In the genomic region with DNA sequence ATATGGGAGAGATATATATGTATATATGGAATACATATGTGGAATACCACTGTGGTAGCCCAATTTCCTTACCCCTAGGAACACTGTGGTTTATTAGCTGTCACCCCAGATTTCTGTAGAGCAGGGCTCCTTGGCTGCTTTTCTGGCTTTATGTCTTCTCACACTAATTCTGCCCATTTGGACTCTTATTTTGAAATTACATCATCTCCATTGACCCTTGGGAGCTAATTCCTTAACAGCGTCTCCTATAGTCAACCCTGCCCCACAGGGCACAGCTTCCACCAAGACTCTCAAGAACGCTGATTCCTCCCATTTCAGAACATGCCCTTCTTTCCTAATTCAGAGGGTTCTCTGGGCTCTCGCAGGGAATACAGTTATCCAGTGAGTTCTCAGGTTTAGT, we compare ENCODE assay signal across 23 cellular contexts.
DNase-seq lines count a peak whose midpoint lies in the region; ATAC-seq, FAIRE-seq and TF ChIP-seq lines count a peak whose summit lies in the region.
"Had no signal": no experiment of that assay in that cellular context is flagged by ENCODE, and none has a peak within 500 bp of the region (broad histone marks: within the 10 kb centered on the region; RNA-seq: fewer than 3 reads in every experiment).

No MANE protein-coding gene starts in this region.

- no peak overlapping the region for H4K5ac ChIP-seq in mesendoderm (ENCODE audit: low read length)

- no peak overlapping the region for H2BK15ac ChIP-seq in mesendoderm (replicated peaks; ENCODE audit: low read depth)

- H3K36me3 ChIP-seq in CD8-positive, alpha-beta T cell (ENCODE audit: insufficient read depth, low read length), result no peaks in the 10 kb centered on the region
- H3K36me3 ChIP-seq in K562 (ENCODE audit: control insufficient read depth, insufficient read depth, low read length) (no peaks in the 10 kb centered on the region), mesendoderm (ENCODE audit: control insufficient read depth, insufficient read depth, low read length) (no peaks in the 10 kb centered on the region)
- H3K36me3 ChIP-seq: BE2C had no signal

- no peaks in the 10 kb centered on the region for H3K9me3 ChIP-seq in CD8-positive, alpha-beta T cell (ENCODE audit: low read length)
- H3K9me3 ChIP-seq in K562 (replicated peaks; ENCODE audit: control insufficient read depth, insufficient read depth, low read depth, low read length), result no peaks in the 10 kb centered on the region
- H3K9me3 ChIP-seq: BE2C had no signal

- no peak for FAIRE-seq in K562 (lab: Jason Lieb, UNC)
- FAIRE-seq: A549, D721Med, GM12878, GM19239 had no signal

- no peak overlapping the region for H3K56ac ChIP-seq in mesendoderm (ENCODE audit: low read length)

- H3K4ac ChIP-seq in mesendoderm (ENCODE audit: low read depth, low read length), result no peak overlapping the region

- peaks cover 40% of the 10 kb centered on the region for H3K4me1 Mint-ChIP-seq in CD8-positive, alpha-beta T cell (ENCODE audit: low read depth)

- H3K23ac ChIP-seq in mesendoderm (ENCODE audit: low read length), result no peak overlapping the region

- peaks cover 19% of the 10 kb centered on the region for H3K4me1 ChIP-seq in CD8-positive, alpha-beta T cell (ENCODE audit: insufficient read depth, low read length)
- H3K4me1 ChIP-seq in K562 (replicated peaks in 1 of 2; ENCODE audit: control insufficient read depth in 2 of 2, insufficient read depth in 2 of 2, low read length in 2 of 2), result peaks cover 6 to 18% of the 10 kb centered on the region in 2 experiments; a peak in 4 of 5 replicates
- H3K4me1 ChIP-seq in mesendoderm (ENCODE audit: control insufficient read depth, low read depth, low read length), result peaks cover 14% of the 10 kb centered on the region
- H3K4me1 ChIP-seq: A549 had no signal

- H3K4me2 ChIP-seq in K562 (ENCODE audit: insufficient read depth, low read length) (no peak overlapping the region), mesendoderm (ENCODE audit: low read length) (no peak overlapping the region)
- H3K4me2 ChIP-seq: A549 had no signal

- H3K9me3 Mint-ChIP-seq in CD8-positive, alpha-beta T cell, result no peaks in the 10 kb centered on the region
- H3K9me3 Mint-ChIP-seq: CD4-positive, alpha-beta memory T cell; H9 had no signal

- TF ChIP-seq EP300 in K562 (IDR thresholded peaks at IDR 0.05; ENCODE audit: low read length), result no peak

- no peak overlapping the region for H3K18ac ChIP-seq in mesendoderm (ENCODE audit: low read length)

- no peak overlapping the region for H2AFZ ChIP-seq in K562 (ENCODE audit: low read depth, low read length)
- H2AFZ ChIP-seq: GM23248 had no signal

- H3K9ac ChIP-seq in K562 (ENCODE audit: insufficient read depth in 1 of 2, low read depth in 2 of 2, low read length in 2 of 2), result no peak overlapping the region
- no peak overlapping the region for H3K9ac ChIP-seq in mesendoderm (ENCODE audit: low read length)
- H3K9ac ChIP-seq: BLaER1 treated with 17β-estradiol and CSF1 and Interleukin-3, amounts not matched to agents 10 nM and 100 nM; GM23248 had no signal

- WGBS in K562 (ENCODE audit: insufficient coverage, low coverage, missing lambda C conversion rate), result 71% methylated on average over 3 of the region's 3 CpGs
- WGBS in mesendoderm (ENCODE audit: extremely low coverage, insufficient coverage, low lambda C conversion rate), result no CpG with 5 or more reads among the region's 3 CpGs

- no peak overlapping the region for H4K8ac ChIP-seq in mesendoderm (ENCODE audit: low read depth, low read length)

- H3K79me2 ChIP-seq in K562 (ENCODE audit: control insufficient read depth, insufficient read depth, low read length), result no peaks in the 10 kb centered on the region
- no peaks in the 10 kb centered on the region for H3K79me2 ChIP-seq in mesendoderm (ENCODE audit: control insufficient read depth, insufficient read depth, low read length)

- peak overlapping the region; percentile 27 for H3K27ac Mint-ChIP-seq in CD8-positive, alpha-beta T cell

- no peaks in the 10 kb centered on the region for H3K27me3 ChIP-seq in CD8-positive, alpha-beta T cell (ENCODE audit: insufficient read depth, low read length)
- H3K27me3 ChIP-seq in K562 (ENCODE audit: control insufficient read depth in 2 of 2, insufficient read depth in 2 of 2, low read length in 2 of 2) (no peaks in the 10 kb centered on the region), mesendoderm (ENCODE audit: insufficient read depth, low read length, poor library complexity) (no peaks in the 10 kb centered on the region)
- H3K27me3 ChIP-seq: BE2C; BLaER1 treated with 17β-estradiol and CSF1 and Interleukin-3, amounts not matched to agents 10 nM and 100 nM had no signal

- H2AK5ac ChIP-seq in mesendoderm (ENCODE audit: low read length), result peak overlapping the region; percentile 20

- H3K27me3 Mint-ChIP-seq in CD8-positive, alpha-beta T cell (ENCODE audit: low read depth), result no peaks in the 10 kb centered on the region
- H3K27me3 Mint-ChIP-seq: CD4-positive, alpha-beta memory T cell had no signal

- no peak for TF ChIP-seq RAD21 in K562 (CRISPR knock-in tag; conservative IDR thresholded peaks at IDR 0.05 in 1 of 2, IDR thresholded peaks at IDR 0.05 in 1 of 2)

- no TSS peak for BruUV-seq in K562 (replicated peaks; lab: Mats Ljungman, UMichigan)

- no peak overlapping the region for H3K4me3 Mint-ChIP-seq in CD8-positive, alpha-beta T cell
- H3K4me3 Mint-ChIP-seq: CD4-positive, alpha-beta memory T cell; H9 had no signal

- POLR2A ChIA-PET in CD8-positive, alpha-beta T cell (lab: Charles Lee), result interaction anchor here (1.0 kb wide), 1 partner anchor 11 kb away, joined by 3 read pairs; no protein-coding TSS in a partner anchor
- POLR2A ChIA-PET in K562 (lab: Yijun Ruan, JAX), result interaction anchor here (0.7 to 0.8 kb wide), 2 partner anchors 15 to 769 kb away, joined by 3 to 4 read pairs; no protein-coding TSS in a partner anchor

- H3K9me1 ChIP-seq in K562 (ENCODE audit: control insufficient read depth, insufficient read depth, low read length), result no peaks in the 10 kb centered on the region

- no peak overlapping the region for H2BK5ac ChIP-seq in mesendoderm (ENCODE audit: low read length)

- no peak for TF ChIP-seq CTCF in CD8-positive, alpha-beta T cell (IDR thresholded peaks at IDR 0.05)
- no peak for TF ChIP-seq CTCF in K562 (IDR thresholded peaks at IDR 0.05 in 2 of 3, conservative IDR thresholded peaks at IDR 0.05 in 1 of 3; ENCODE audit: insufficient read depth in 2 of 3, low read depth in 1 of 3, low read length in 3 of 3)

- intact Hi-C loops in CD8-positive, alpha-beta T cell (cut with DNase I, micrococcal nuclease), result no loop called here
- intact Hi-C loops in K562 (cut with micrococcal nuclease), result no loop called here

- in situ Hi-C loops in K562 (cut with MboI), result no loop called here

- no peak overlapping the region for H2BK120ac ChIP-seq in mesendoderm (ENCODE audit: low read depth, low read length)

- no peaks in the 10 kb centered on the region for H3K36me3 Mint-ChIP-seq in CD8-positive, alpha-beta T cell
- H3K36me3 Mint-ChIP-seq: CD4-positive, alpha-beta memory T cell had no signal

- ATAC-seq in CD8-positive, alpha-beta T cell, result no peak
- no peak for ATAC-seq in K562
- ATAC-seq in HG03039 (IDR thresholded peaks at IDR 0.05; ENCODE audit: unreplicated experiment), result no peak
- ATAC-seq: A549, GM12878, HCT116 had no signal

- H3K4me3 ChIP-seq in CD8-positive, alpha-beta T cell (ENCODE audit: low read depth, low read length), result no peak overlapping the region
- H3K4me3 ChIP-seq in K562, result no peak overlapping the region
- no peak overlapping the region for H3K4me3 ChIP-seq in mesendoderm (ENCODE audit: low read length)
- H3K4me3 ChIP-seq: A549; BLaER1 treated with 17β-estradiol and CSF1 and Interleukin-3, amounts not matched to agents 10 nM and 100 nM; GM12878; GM23248 had no signal

- no peak overlapping the region for H3K27ac ChIP-seq in CD8-positive, alpha-beta T cell (ENCODE audit: low read depth, low read length)
- H3K27ac ChIP-seq in K562 (ENCODE audit: extremely low read depth, low read depth, low read length), result no peak overlapping the region
- no peak overlapping the region for H3K27ac ChIP-seq in mesendoderm (ENCODE audit: low read depth, low read length)
- H3K27ac ChIP-seq: A549; BLaER1 treated with 17β-estradiol and CSF1 and Interleukin-3, amounts not matched to agents 10 nM and 100 nM; GM23248 had no signal

- H3K79me1 ChIP-seq in mesendoderm (ENCODE audit: low read length), result no peaks in the 10 kb centered on the region

- no peaks in the 10 kb centered on the region for H4K20me1 ChIP-seq in K562 (replicated peaks; ENCODE audit: control insufficient read depth, insufficient read depth, low read length)
- H4K20me1 ChIP-seq: BLaER1 treated with 17β-estradiol and CSF1 and Interleukin-3, amounts not matched to agents 10 nM and 100 nM had no signal

- CTCF ChIA-PET in CD8-positive, alpha-beta T cell (lab: Charles Lee), result interaction anchor here (1.1 to 6.4 kb wide), 2 partner anchors 10 to 113 kb away, joined by 4 to 43 read pairs; no protein-coding TSS in a partner anchor
- CTCF ChIA-PET in K562 (lab: Yijun Ruan, JAX; ENCODE audit: low intra/inter-chr PET ratio), result no interaction called here

- no peak for DNase-seq in CD8-positive, alpha-beta T cell
- DNase-seq in K562 (ENCODE audit: extremely low read depth in 1 of 4, low spot score in 3 of 4) (no peak), mesendoderm (no peak), NK-92 (lab: John Stamatoyannopoulos, UW; ENCODE audit: unreplicated experiment) (no peak), ureter (ENCODE audit: low spot score) (no peak)
- DNase-seq: 8988T; ACHN; AML-193; BE2C; CD4-positive, alpha-beta memory T cell; DMS 273 treated with DMSO at 0.1 percent for 48 hours; DMS79; EL; GDM1; GM23248; H9 had no signal

- TF ChIP-seq POLR2A in K562 (conservative IDR thresholded peaks at IDR 0.05), result no peak

TF ChIP-seq in K562, 482 proteins besides CTCF, POLR2A, EP300 and RAD21:
- peak; percentile 97 for TF ChIP-seq MYNN (IDR thresholded peaks at IDR 0.05)
- TF ChIP-seq MYNN (CRISPR knock-in tag; IDR thresholded peaks at IDR 0.05), result no peak; the same call in 1 of the 2 replicates
- TF ChIP-seq, protein P1, sequence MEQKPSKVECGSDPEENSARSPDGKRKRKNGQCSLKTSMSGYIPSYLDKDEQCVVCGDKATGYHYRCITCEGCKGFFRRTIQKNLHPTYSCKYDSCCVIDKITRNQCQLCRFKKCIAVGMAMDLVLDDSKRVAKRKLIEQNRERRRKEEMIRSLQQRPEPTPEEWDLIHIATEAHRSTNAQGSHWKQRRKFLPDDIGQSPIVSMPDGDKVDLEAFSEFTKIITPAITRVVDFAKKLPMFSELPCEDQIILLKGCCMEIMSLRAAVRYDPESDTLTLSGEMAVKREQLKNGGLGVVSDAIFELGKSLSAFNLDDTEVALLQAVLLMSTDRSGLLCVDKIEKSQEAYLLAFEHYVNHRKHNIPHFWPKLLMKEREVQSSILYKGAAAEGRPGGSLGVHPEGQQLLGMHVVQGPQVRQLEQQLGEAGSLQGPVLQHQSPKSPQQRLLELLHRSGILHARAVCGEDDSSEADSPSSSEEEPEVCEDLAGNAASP (IDR thresholded peaks at IDR 0.05), result no peak
TF ChIP-seq in K562: peak in this region for 1.
